Comparison of ENCODE assay signal across 8 cellular contexts in the genomic region with DNA sequence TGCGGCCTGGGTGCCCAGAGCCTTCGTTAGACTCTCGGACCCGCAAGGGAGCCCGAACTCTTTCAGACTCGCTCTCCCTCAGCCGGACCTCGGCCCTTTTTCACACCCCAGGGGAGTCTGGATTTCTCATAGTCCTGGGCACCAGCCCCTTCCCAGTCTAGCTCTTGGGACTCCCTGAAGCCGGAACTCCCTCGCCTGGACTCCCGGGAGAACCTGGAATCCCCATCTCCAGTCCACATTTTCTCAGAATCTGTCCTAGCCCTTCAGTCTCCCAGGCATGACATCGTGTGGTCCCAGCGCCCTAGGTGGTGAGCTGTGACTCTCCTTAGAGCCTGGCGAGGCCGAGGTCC. TPM values are rescaled to one million over a fixed set of nuclear protein-coding genes. Genes with fewer than 3 reads are reported as not detected.
DNase-seq lines count a peak whose midpoint lies in the region; ATAC-seq and TF ChIP-seq lines count a peak whose summit lies in the region.

No MANE protein-coding gene starts in this region.

- no peaks in the 10 kb centered on the region for H3K27me3 ChIP-seq in sigmoid colon

- peak overlapping the region; percentile 87; the same call in 1 of the 2 replicates for H2AFZ ChIP-seq in OCI-LY7 (ENCODE audit: low read length)

- H3K36me3 ChIP-seq in OCI-LY7 (ENCODE audit: insufficient read depth, low read length) (no peaks in the 10 kb centered on the region), sigmoid colon (peaks cover 0 to 9% (median 4%) of the 10 kb centered on the region in 4 donors)

- peaks cover 8% of the 10 kb centered on the region for H3K4me1 ChIP-seq in OCI-LY7 (ENCODE audit: insufficient read depth, low read length, poor library complexity, severe bottlenecking)
- peaks cover 0 to 22% (median 14%) of the 10 kb centered on the region in 4 donors for H3K4me1 ChIP-seq in sigmoid colon

- DNase-seq in OCI-LY7 (ENCODE audit: low spot score) (no peak), fibroblast of mammary gland (ENCODE audit: low read depth) (no peak), sigmoid colon (peak; percentile 65), GF-D8 (lab: John Stamatoyannopoulos, UW) (no peak)
- DNase-seq in activated CD4-positive, CD25-positive, alpha-beta regulatory T cell (lab: John Stamatoyannopoulos, UW), result no peak

- no peak overlapping the region for H3K27ac ChIP-seq in OCI-LY7 (ENCODE audit: low read depth, low read length, poor library complexity, severe bottlenecking)
- H3K27ac ChIP-seq in sigmoid colon, result peak overlapping the region; percentile 58 to 71 (median 64)

- CTCF ChIA-PET in OCI-LY7 (lab: Charles Lee; ENCODE audit: unreplicated experiment), result no interaction called here

- POLR2A ChIA-PET in OCI-LY7 (lab: Charles Lee), result no interaction called here

- 6 to 17% methylated on average over 15 of the region's 15 CpGs for WGBS in sigmoid colon, 2 donors

- H3K4me3 ChIP-seq in OCI-LY7 (ENCODE audit: low read depth, low read length, poor library complexity, severe bottlenecking) (peak overlapping the region; percentile 86), fibroblast of mammary gland (ENCODE audit: control insufficient read depth, low read depth, low read length) (peak overlapping the region; percentile 85), sigmoid colon (peak overlapping the region; percentile 68 to 81 (median 76))

- no peak for TF ChIP-seq EP300 in sigmoid colon (IDR thresholded peaks at IDR 0.05)

- peak overlapping the region; percentile 94 for H3K4me2 ChIP-seq in OCI-LY7 (ENCODE audit: low read length)

- TF ChIP-seq POLR2A in sigmoid colon (IDR thresholded peaks at IDR 0.05), result no peak

- TF ChIP-seq CTCF in OCI-LY7 (conservative IDR thresholded peaks at IDR 0.05; ENCODE audit: low read length) (no peak), fibroblast of mammary gland (conservative IDR thresholded peaks at IDR 0.05; ENCODE audit: control insufficient read depth, insufficient read depth, low read depth, low read length) (no peak), sigmoid colon (IDR thresholded peaks at IDR 0.05) (no peak)

- no peaks in the 10 kb centered on the region for H3K79me2 ChIP-seq in OCI-LY7 (ENCODE audit: insufficient read depth, low read depth, low read length)

- ATAC-seq in GM21825 (IDR thresholded peaks at IDR 0.05; ENCODE audit: unreplicated experiment), result peak; percentile 19
- no peak for ATAC-seq in HG02678 (IDR thresholded peaks at IDR 0.05; ENCODE audit: unreplicated experiment)
- ATAC-seq in HG03196 (IDR thresholded peaks at IDR 0.05; ENCODE audit: unreplicated experiment), result no peak

- H3K9me3 ChIP-seq in OCI-LY7 (ENCODE audit: low read length) (no peaks in the 10 kb centered on the region), sigmoid colon (no peaks in the 10 kb centered on the region)

- no TSS peak for BruUV-seq in OCI-LY7 (replicated peaks; lab: Mats Ljungman, UMichigan)

- no peaks in the 10 kb centered on the region for H3K9me2 ChIP-seq in OCI-LY7 (ENCODE audit: insufficient read depth, low read length)

- intact Hi-C loops in OCI-LY7 (cut with micrococcal nuclease; ENCODE audit: unreplicated experiment) (no loop called here), sigmoid colon (cut with DNase I) (loop anchor here (10.0 kb wide), 1 partner anchor 87 kb away; no protein-coding TSS in a partner anchor)

- no peaks in the 10 kb centered on the region for H4K20me1 ChIP-seq in OCI-LY7 (ENCODE audit: insufficient read depth, low read length)

RNA-seq across cellular contexts. Expression of a gene that starts 0.6 kb away (rescaled TPM):
- total RNA-seq in OCI-LY7 (2014; rRNA removed; shearing (Covaris generic)), result 2.2 and 5.0 TPM in 2 replicates
- total RNA-seq in OCI-LY7 (2022) (6.4 and 7.5 TPM in 2 replicates), sigmoid colon (1 to 10 TPM; 4.1 to 8.3 (median 4.2) TPM)
- polyA plus RNA-seq in sigmoid colon, result 1 to 10 TPM; 2.4 to 7.0 (median 3.2) TPM

RNA-seq across cellular contexts. Expression of a gene that starts 26.4 kb away (rescaled TPM):
- 0.05 and 0.19 TPM in 2 replicates for total RNA-seq in OCI-LY7 (2014; rRNA removed; shearing (Covaris generic))
- total RNA-seq in OCI-LY7 (2022), result 0.34 and 0.85 TPM in 2 replicates
- 1 to 10 TPM; 1.4 to 3.0 (median 2.1) TPM for total RNA-seq in sigmoid colon
- polyA plus RNA-seq in sigmoid colon, result 1 to 10 TPM; 1.2 to 1.6 (median 1.5) TPM

RNA-seq across cellular contexts. Expression of a gene that starts 32.7 kb away (rescaled TPM):
- total RNA-seq in OCI-LY7 (2014; rRNA removed; shearing (Covaris generic)), result 3.0 and 4.0 TPM in 2 replicates
- total RNA-seq in OCI-LY7 (2022), result 2.3 and 3.0 TPM in 2 replicates
- 1 to 10 TPM; 5.0 to 7.7 (median 6.4) TPM for total RNA-seq in sigmoid colon
- 1 to 10 TPM; 1.2 to 4.0 (median 2.1) TPM for polyA plus RNA-seq in sigmoid colon
